Comparison of ENCODE assay signal across 35 cellular contexts in genomic region chr2:21012557-21012937, GRCh38. TPM values are rescaled to one million over a fixed set of nuclear protein-coding genes. Genes with fewer than 3 reads are reported as not detected.
"Had no signal": no experiment of that assay in that cellular context is flagged by ENCODE, and none has a peak within 500 bp of the region (broad histone marks: within the 10 kb centered on the region; RNA-seq: fewer than 3 reads in every experiment).

No MANE protein-coding gene starts in this region.

- FAIRE-seq: astrocyte, bronchial epithelial cell had no signal

- H3K4me1 ChIP-seq: adrenal gland, ascending aorta, body of pancreas, breast epithelium had no signal

- H3K4me3 ChIP-seq: adrenal gland, ascending aorta, body of pancreas, breast epithelium, cardiac muscle cell had no signal

- H3K9me3 ChIP-seq: adrenal gland, body of pancreas, breast epithelium had no signal

- H3K27me3 ChIP-seq: adrenal gland, ascending aorta, brain microvascular endothelial cell, breast epithelium, cardiac muscle cell had no signal

- H3K36me3 ChIP-seq: adrenal gland, brain microvascular endothelial cell, breast epithelium, cardiac muscle cell had no signal

- H3K27ac ChIP-seq: adrenal gland, ascending aorta, body of pancreas, brain microvascular endothelial cell, breast epithelium, cardiac muscle cell had no signal

- DNase-seq: activated effector memory CD4-positive, alpha-beta T cell treated with anti-CD3 and anti-CD28 coated beads, Interleukin-2, amount 50 U/mL, for 16 hours; activated effector memory CD4-positive, alpha-beta T cell treated with Interleukin-2 at 50 U/mL for 16 hours; activated gamma-delta T cell; activated gamma-delta T cell treated with Interleukin-2 at 50 U/mL for 16 hours; activated naive CD4-positive, alpha-beta T cell; activated naive CD4-positive, alpha-beta T cell treated with anti-CD3 and anti-CD28 coated beads for 36 hours; activated naive CD4-positive, alpha-beta T cell treated with anti-CD3 and anti-CD28 coated beads, Interleukin-2, amount 10 ng/mL, durations not matched to agents 7 days and 5 days; activated naive CD4-positive, alpha-beta T cell treated with anti-CD3 and anti-CD28 coated beads, Interleukin-2, amount 50 U/mL, for 16 hours; activated naive CD8-positive, alpha-beta T cell treated with anti-CD3 and anti-CD28 coated beads for 36 hours; activated naive CD8-positive, alpha-beta T cell treated with anti-CD3 and anti-CD28 coated beads, Interleukin-2, amount 10 ng/mL, durations not matched to agents 7 days and 5 days; activated naive CD8-positive, alpha-beta T cell treated with anti-CD3 and anti-CD28 coated beads, Interleukin-2, amount 50 U/mL, for 24 hours; activated T-cell treated with anti-CD3 and anti-CD28 coated beads, Interleukin-2, amount 50 U/mL, for 1 hour; activated T-cell treated with anti-CD3 and anti-CD28 coated beads, Interleukin-2, amount 50 U/mL, for 24 hours; activated T-cell treated with anti-CD3 and anti-CD28 coated beads, Interleukin-2, amount 50 U/mL, for 4 hours; activated T-cell treated with anti-CD3 and anti-CD28 coated beads, Interleukin-2, amount 50 U/mL, for 48 hours; activated T-cell treated with anti-CD3 and anti-CD28 coated beads, Interleukin-2, amount 50 U/mL, for 72 hours; adrenal gland; amniotic stem cell; amygdala; anterior cingulate cortex; aorta; body of pancreas; brain microvascular endothelial cell; caudate nucleus; central memory CD4-positive, alpha-beta T cell; cerebellar nuclear complex had no signal

- ATAC-seq: activated naive CD4-positive, alpha-beta T cell treated with anti-CD3 and anti-CD28 coated beads, Interleukin-2, amount 50 U/mL, for 72 hours; activated naive CD8-positive, alpha-beta T cell treated with anti-CD3 and anti-CD28 coated beads, Interleukin-2, amount 50 U/mL, for 24 hours; activated T-cell treated with anti-CD3 and anti-CD28 coated beads, Interleukin-2, amount 50 U/mL, for 4 hours; activated T-cell treated with anti-CD3 and anti-CD28 coated beads, Interleukin-2, amount 50 U/mL, for 72 hours; activated T-helper 17 cell treated with anti-CD3 and anti-CD28 coated beads, Interleukin-2, amount 50 U/mL, for 72 hours; body of pancreas had no signal

RNA-seq across cellular contexts. Expression of gene APOB, which starts 31.3 kb away (rescaled TPM):
- total RNA-seq: activated naive CD4-positive, alpha-beta T cell treated with anti-CD3 and anti-CD28 coated beads for 36 hours; activated naive CD4-positive, alpha-beta T cell treated with anti-CD3 and anti-CD28 coated beads, Interleukin-2, amount 50 U/mL, for 72 hours; activated naive CD8-positive, alpha-beta T cell treated with anti-CD3 and anti-CD28 coated beads for 36 hours; activated naive CD8-positive, alpha-beta T cell treated with anti-CD3 and anti-CD28 coated beads, Interleukin-2, amount 10 ng/mL, durations not matched to agents 7 days and 5 days; activated T-cell treated with anti-CD3 and anti-CD28 coated beads, Interleukin-2, amount 50 U/mL, for 72 hours; activated T-helper 1 cell treated with anti-CD3 and anti-CD28 coated beads, Interleukin-12 subunit alpha, Interleukin-12 subunit beta, Interleukin-2, Interleukin-4 antibody, amounts not matched to agents 30 ng/mL and 10 ng/mL and 1 ng/mL, durations not matched to agents 14 hours and 24 hours and 36 hours; activated T-helper 17 cell treated with anti-CD3 and anti-CD28 coated beads, Interleukin-2, amount 50 U/mL, for 72 hours; activated T-helper 2 cell treated with anti-CD3 and anti-CD28 coated beads, Interferon-gamma antibody, Interleukin-2, Interleukin-4, amounts not matched to agents 10 μg/mL and 5 μg/mL and 100 μg/mL, durations not matched to agents 14 hours and 24 hours and 36 hours had no signal
